In genomic region chr2:140242889-140243288, GRCh38 we compare ENCODE assay signal across 2 cellular contexts.
TF ChIP-seq lines count a peak whose summit lies in the region.

No MANE protein-coding gene starts in this region.

TF ChIP-seq in HepG2, 621 proteins besides CTCF, POLR2A, EP300 and RAD21:
- TF ChIP-seq, protein P1, sequence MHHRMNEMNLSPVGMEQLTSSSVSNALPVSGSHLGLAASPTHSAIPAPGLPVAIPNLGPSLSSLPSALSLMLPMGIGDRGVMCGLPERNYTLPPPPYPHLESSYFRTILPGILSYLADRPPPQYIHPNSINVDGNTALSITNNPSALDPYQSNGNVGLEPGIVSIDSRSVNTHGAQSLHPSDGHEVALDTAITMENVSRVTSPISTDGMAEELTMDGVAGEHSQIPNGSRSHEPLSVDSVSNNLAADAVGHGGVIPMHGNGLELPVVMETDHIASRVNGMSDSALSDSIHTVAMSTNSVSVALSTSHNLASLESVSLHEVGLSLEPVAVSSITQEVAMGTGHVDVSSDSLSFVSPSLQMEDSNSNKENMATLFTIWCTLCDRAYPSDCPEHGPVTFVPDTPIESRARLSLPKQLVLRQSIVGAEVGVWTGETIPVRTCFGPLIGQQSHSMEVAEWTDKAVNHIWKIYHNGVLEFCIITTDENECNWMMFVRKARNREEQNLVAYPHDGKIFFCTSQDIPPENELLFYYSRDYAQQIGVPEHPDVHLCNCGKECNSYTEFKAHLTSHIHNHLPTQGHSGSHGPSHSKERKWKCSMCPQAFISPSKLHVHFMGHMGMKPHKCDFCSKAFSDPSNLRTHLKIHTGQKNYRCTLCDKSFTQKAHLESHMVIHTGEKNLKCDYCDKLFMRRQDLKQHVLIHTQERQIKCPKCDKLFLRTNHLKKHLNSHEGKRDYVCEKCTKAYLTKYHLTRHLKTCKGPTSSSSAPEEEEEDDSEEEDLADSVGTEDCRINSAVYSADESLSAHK (CRISPR knock-in tag; IDR thresholded peaks at IDR 0.05; ENCODE audit: borderline replicate concordance): no peak
- TF ChIP-seq TGIF2 (CRISPR knock-in tag; IDR thresholded peaks at IDR 0.05) (no peak), CREM (IDR thresholded peaks at IDR 0.05) (no peak), CREM (CRISPR knock-in tag; IDR thresholded peaks at IDR 0.05) (no peak), NFE2L2 (IDR thresholded peaks at IDR 0.05; ENCODE audit: low read length) (no peak), HOXA9 (CRISPR knock-in tag; IDR thresholded peaks at IDR 0.05; ENCODE audit: borderline replicate concordance) (no peak), RARG (CRISPR knock-in tag; IDR thresholded peaks at IDR 0.05; ENCODE audit: low read depth) (no peak), STAG1 (CRISPR knock-in tag; IDR thresholded peaks at IDR 0.05) (peak; percentile 14; the same call in 1 of the 2 replicates), MEIS1 (CRISPR knock-in tag; IDR thresholded peaks at IDR 0.05; ENCODE audit: borderline replicate concordance) (no peak)

TF ChIP-seq in H1, 55 proteins besides CTCF, POLR2A, EP300 and RAD21 (continued from another document):
- TF ChIP-seq JUN (IDR thresholded peaks at IDR 0.05; ENCODE audit: low read depth, low read length) (no peak), SAP30 (IDR thresholded peaks at IDR 0.05; ENCODE audit: insufficient read depth, insufficient replicate concordance, low read length) (no peak), EGR1 (IDR thresholded peaks at IDR 0.05; ENCODE audit: borderline replicate concordance, low read depth, low read length) (no peak), FOSL1 (IDR thresholded peaks at IDR 0.05; ENCODE audit: insufficient read depth, low read depth, low read length) (no peak), JUND (IDR thresholded peaks at IDR 0.05; ENCODE audit: low read length) (no peak), BRCA1 (IDR thresholded peaks at IDR 0.05; ENCODE audit: low read depth, low read length) (no peak), TCF12 (IDR thresholded peaks at IDR 0.05; ENCODE audit: low read depth, low read length) (no peak), KDM4A (IDR thresholded peaks at IDR 0.05; ENCODE audit: low read depth, low read length, severe bottlenecking) (no peak), CTBP2 (IDR thresholded peaks at IDR 0.05; ENCODE audit: borderline replicate concordance, insufficient read depth, insufficient read length, low read length) (no peak)
- TF ChIP-seq, protein P2, sequence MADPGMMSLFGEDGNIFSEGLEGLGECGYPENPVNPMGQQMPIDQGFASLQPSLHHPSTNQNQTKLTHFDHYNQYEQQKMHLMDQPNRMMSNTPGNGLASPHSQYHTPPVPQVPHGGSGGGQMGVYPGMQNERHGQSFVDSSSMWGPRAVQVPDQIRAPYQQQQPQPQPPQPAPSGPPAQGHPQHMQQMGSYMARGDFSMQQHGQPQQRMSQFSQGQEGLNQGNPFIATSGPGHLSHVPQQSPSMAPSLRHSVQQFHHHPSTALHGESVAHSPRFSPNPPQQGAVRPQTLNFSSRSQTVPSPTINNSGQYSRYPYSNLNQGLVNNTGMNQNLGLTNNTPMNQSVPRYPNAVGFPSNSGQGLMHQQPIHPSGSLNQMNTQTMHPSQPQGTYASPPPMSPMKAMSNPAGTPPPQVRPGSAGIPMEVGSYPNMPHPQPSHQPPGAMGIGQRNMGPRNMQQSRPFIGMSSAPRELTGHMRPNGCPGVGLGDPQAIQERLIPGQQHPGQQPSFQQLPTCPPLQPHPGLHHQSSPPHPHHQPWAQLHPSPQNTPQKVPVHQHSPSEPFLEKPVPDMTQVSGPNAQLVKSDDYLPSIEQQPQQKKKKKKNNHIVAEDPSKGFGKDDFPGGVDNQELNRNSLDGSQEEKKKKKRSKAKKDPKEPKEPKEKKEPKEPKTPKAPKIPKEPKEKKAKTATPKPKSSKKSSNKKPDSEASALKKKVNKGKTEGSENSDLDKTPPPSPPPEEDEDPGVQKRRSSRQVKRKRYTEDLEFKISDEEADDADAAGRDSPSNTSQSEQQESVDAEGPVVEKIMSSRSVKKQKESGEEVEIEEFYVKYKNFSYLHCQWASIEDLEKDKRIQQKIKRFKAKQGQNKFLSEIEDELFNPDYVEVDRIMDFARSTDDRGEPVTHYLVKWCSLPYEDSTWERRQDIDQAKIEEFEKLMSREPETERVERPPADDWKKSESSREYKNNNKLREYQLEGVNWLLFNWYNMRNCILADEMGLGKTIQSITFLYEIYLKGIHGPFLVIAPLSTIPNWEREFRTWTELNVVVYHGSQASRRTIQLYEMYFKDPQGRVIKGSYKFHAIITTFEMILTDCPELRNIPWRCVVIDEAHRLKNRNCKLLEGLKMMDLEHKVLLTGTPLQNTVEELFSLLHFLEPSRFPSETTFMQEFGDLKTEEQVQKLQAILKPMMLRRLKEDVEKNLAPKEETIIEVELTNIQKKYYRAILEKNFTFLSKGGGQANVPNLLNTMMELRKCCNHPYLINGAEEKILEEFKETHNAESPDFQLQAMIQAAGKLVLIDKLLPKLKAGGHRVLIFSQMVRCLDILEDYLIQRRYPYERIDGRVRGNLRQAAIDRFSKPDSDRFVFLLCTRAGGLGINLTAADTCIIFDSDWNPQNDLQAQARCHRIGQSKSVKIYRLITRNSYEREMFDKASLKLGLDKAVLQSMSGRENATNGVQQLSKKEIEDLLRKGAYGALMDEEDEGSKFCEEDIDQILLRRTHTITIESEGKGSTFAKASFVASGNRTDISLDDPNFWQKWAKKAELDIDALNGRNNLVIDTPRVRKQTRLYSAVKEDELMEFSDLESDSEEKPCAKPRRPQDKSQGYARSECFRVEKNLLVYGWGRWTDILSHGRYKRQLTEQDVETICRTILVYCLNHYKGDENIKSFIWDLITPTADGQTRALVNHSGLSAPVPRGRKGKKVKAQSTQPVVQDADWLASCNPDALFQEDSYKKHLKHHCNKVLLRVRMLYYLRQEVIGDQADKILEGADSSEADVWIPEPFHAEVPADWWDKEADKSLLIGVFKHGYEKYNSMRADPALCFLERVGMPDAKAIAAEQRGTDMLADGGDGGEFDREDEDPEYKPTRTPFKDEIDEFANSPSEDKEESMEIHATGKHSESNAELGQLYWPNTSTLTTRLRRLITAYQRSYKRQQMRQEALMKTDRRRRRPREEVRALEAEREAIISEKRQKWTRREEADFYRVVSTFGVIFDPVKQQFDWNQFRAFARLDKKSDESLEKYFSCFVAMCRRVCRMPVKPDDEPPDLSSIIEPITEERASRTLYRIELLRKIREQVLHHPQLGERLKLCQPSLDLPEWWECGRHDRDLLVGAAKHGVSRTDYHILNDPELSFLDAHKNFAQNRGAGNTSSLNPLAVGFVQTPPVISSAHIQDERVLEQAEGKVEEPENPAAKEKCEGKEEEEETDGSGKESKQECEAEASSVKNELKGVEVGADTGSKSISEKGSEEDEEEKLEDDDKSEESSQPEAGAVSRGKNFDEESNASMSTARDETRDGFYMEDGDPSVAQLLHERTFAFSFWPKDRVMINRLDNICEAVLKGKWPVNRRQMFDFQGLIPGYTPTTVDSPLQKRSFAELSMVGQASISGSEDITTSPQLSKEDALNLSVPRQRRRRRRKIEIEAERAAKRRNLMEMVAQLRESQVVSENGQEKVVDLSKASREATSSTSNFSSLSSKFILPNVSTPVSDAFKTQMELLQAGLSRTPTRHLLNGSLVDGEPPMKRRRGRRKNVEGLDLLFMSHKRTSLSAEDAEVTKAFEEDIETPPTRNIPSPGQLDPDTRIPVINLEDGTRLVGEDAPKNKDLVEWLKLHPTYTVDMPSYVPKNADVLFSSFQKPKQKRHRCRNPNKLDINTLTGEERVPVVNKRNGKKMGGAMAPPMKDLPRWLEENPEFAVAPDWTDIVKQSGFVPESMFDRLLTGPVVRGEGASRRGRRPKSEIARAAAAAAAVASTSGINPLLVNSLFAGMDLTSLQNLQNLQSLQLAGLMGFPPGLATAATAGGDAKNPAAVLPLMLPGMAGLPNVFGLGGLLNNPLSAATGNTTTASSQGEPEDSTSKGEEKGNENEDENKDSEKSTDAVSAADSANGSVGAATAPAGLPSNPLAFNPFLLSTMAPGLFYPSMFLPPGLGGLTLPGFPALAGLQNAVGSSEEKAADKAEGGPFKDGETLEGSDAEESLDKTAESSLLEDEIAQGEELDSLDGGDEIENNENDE (IDR thresholded peaks at IDR 0.05; ENCODE audit: insufficient replicate concordance, low read length): no peak
TF ChIP-seq in H1: peak in this region for 0.
